In genomic region chr15:85789496-85789875, GRCh38 we compare ENCODE assay signal across 15 cellular contexts. TPM values are rescaled to one million over a fixed set of nuclear protein-coding genes. Genes with fewer than 3 reads are reported as not detected.
A peak's percentile ranks its signal among the peaks of the same experiment; 100 is the strongest.
DNase-seq lines count a peak whose midpoint lies in the region; ATAC-seq and TF ChIP-seq lines count a peak whose summit lies in the region.
"Had no signal": no experiment of that assay in that cellular context is flagged by ENCODE, and none has a peak within 500 bp of the region (broad histone marks: within the 10 kb centered on the region; RNA-seq: fewer than 3 reads in every experiment).

No MANE protein-coding gene starts in this region.

- peak overlapping the region in 2 of 3 donors; percentile 42 to 72 for H3K27ac Mint-ChIP-seq in CD4-positive, CD25-positive, alpha-beta regulatory T cell
- peak overlapping the region; percentile 66 for H3K27ac Mint-ChIP-seq in glutamatergic neuron (ENCODE audit: unreplicated experiment)
- H3K27ac Mint-ChIP-seq in effector memory CD8-positive, alpha-beta T cell: peak overlapping the region in 1 of 2 donors; percentile 35
- no peak overlapping the region for H3K27ac Mint-ChIP-seq in osteocyte (ENCODE audit: unreplicated experiment)

- CTCF ChIA-PET in RWPE1 (lab: Yijun Ruan, JAX): no interaction called here

- H3K27me3 Mint-ChIP-seq in CD4-positive, CD25-positive, alpha-beta regulatory T cell: no peaks in the 10 kb centered on the region
- H3K27me3 Mint-ChIP-seq in glutamatergic neuron (ENCODE audit: unreplicated experiment): peaks cover 5% of the 10 kb centered on the region
- no peaks in the 10 kb centered on the region for H3K27me3 Mint-ChIP-seq in effector memory CD8-positive, alpha-beta T cell
- no peaks in the 10 kb centered on the region for H3K27me3 Mint-ChIP-seq in osteocyte (ENCODE audit: unreplicated experiment)

- no peaks in the 10 kb centered on the region for H3K9me3 Mint-ChIP-seq in CD4-positive, CD25-positive, alpha-beta regulatory T cell
- H3K9me3 Mint-ChIP-seq in glutamatergic neuron (ENCODE audit: unreplicated experiment) (peaks cover 6% of the 10 kb centered on the region), osteocyte (ENCODE audit: unreplicated experiment) (no peaks in the 10 kb centered on the region)
- H3K9me3 Mint-ChIP-seq in effector memory CD8-positive, alpha-beta T cell: no peaks in the 10 kb centered on the region

- H3K9me3 ChIP-seq in CD4-positive, CD25-positive, alpha-beta regulatory T cell (ENCODE audit: control insufficient read depth in 2 of 2, low read length in 2 of 2): no peaks in the 10 kb centered on the region
- no peaks in the 10 kb centered on the region for H3K9me3 ChIP-seq in trophoblast cell (ENCODE audit: insufficient read depth, low read depth, low read length)
- H3K9me3 ChIP-seq in right lobe of liver: no peaks in the 10 kb centered on the region
- H3K9me3 ChIP-seq: SJCRH30 had no signal

- no peak overlapping the region for H3K14ac ChIP-seq in trophoblast cell (ENCODE audit: low read length)

- no CpG with 5 or more reads among the region's 7 CpGs for WGBS in trophoblast cell (ENCODE audit: extremely low coverage, insufficient coverage, insufficient read length)
- no CpG with 5 or more reads among the region's 7 CpGs for WGBS in right lobe of liver (ENCODE audit: insufficient coverage, low coverage, low lambda C conversion rate, missing lambda C conversion rate)

- H3K4me1 ChIP-seq in CD4-positive, CD25-positive, alpha-beta regulatory T cell (ENCODE audit: control insufficient read depth, insufficient read depth, low read length, poor library complexity, severe bottlenecking): peaks cover 35% of the 10 kb centered on the region
- H3K4me1 ChIP-seq in trophoblast cell (ENCODE audit: control insufficient read depth in 1 of 2, insufficient read depth in 2 of 2, low read length in 2 of 2) (peaks cover 22 to 33% of the 10 kb centered on the region in 2 experiments), right lobe of liver (peaks cover 0 to 35% (median 19%) of the 10 kb centered on the region in 4 donors)

- no peak for TF ChIP-seq CTCF in RWPE1 (conservative IDR thresholded peaks at IDR 0.05; ENCODE audit: low read depth)
- TF ChIP-seq CTCF in glutamatergic neuron (IDR thresholded peaks at IDR 0.05; ENCODE audit: partially characterized antibody, unreplicated experiment): no peak
- TF ChIP-seq CTCF in right lobe of liver (IDR thresholded peaks at IDR 0.05): no peak
- no peak for TF ChIP-seq CTCF in osteocyte (IDR thresholded peaks at IDR 0.05)

- peak overlapping the region in 1 of 4 donors; percentile 47 for H3K4me3 Mint-ChIP-seq in CD4-positive, CD25-positive, alpha-beta regulatory T cell
- peak overlapping the region; percentile 6 for H3K4me3 Mint-ChIP-seq in glutamatergic neuron (ENCODE audit: unreplicated experiment)
- H3K4me3 Mint-ChIP-seq in effector memory CD8-positive, alpha-beta T cell: no peak overlapping the region
- no peak overlapping the region for H3K4me3 Mint-ChIP-seq in osteocyte (ENCODE audit: unreplicated experiment)
- H3K4me3 Mint-ChIP-seq: CD14-positive monocyte had no signal

- H3K4me3 ChIP-seq in CD4-positive, CD25-positive, alpha-beta regulatory T cell (ENCODE audit: low read depth, low read length): no peak overlapping the region
- H3K4me3 ChIP-seq in trophoblast cell (ENCODE audit: low read depth, low read length) (no peak overlapping the region), right lobe of liver (no peak overlapping the region)
- H3K4me3 ChIP-seq: K562, SJCRH30 had no signal

- H2BK5ac ChIP-seq in trophoblast cell (ENCODE audit: low read depth, low read length, poor library complexity): no peak overlapping the region

- intact Hi-C loops in right lobe of liver (cut with DNase I): no loop called here

- H3K79me2 ChIP-seq in trophoblast cell (ENCODE audit: control insufficient read depth, insufficient read depth, low read length, poor library complexity): peaks cover 8% of the 10 kb centered on the region

- H3K4ac ChIP-seq in trophoblast cell (ENCODE audit: low read depth, low read length): no peak overlapping the region

- no peak for ATAC-seq in CD4-positive, CD25-positive, alpha-beta regulatory T cell (ENCODE audit: low read depth in 2 of 2)
- ATAC-seq in effector memory CD8-positive, alpha-beta T cell (replicated peaks): no peak
- no peak for ATAC-seq in right lobe of liver
- ATAC-seq: K562 had no signal

- peaks cover 3% of the 10 kb centered on the region for H3K36me3 Mint-ChIP-seq in CD4-positive, CD25-positive, alpha-beta regulatory T cell
- H3K36me3 Mint-ChIP-seq in glutamatergic neuron (ENCODE audit: unreplicated experiment) (no peaks in the 10 kb centered on the region), osteocyte (ENCODE audit: unreplicated experiment) (no peaks in the 10 kb centered on the region)
- peaks cover 6% of the 10 kb centered on the region for H3K36me3 Mint-ChIP-seq in effector memory CD8-positive, alpha-beta T cell (ENCODE audit: insufficient read depth)
- H3K36me3 Mint-ChIP-seq: CD14-positive monocyte had no signal

- no peaks in the 10 kb centered on the region for H3K27me3 ChIP-seq in CD4-positive, CD25-positive, alpha-beta regulatory T cell (ENCODE audit: control insufficient read depth, insufficient read depth, low read length)
- no peaks in the 10 kb centered on the region for H3K27me3 ChIP-seq in trophoblast cell (ENCODE audit: insufficient read depth, low read length)
- H3K27me3 ChIP-seq in right lobe of liver: no peaks in the 10 kb centered on the region
- H3K27me3 ChIP-seq: SJCRH30 had no signal

- no peak overlapping the region for H2BK12ac ChIP-seq in trophoblast cell (ENCODE audit: low read length)

- H3K27ac ChIP-seq in CD4-positive, CD25-positive, alpha-beta regulatory T cell (ENCODE audit: insufficient read depth, low read length, poor library complexity, severe bottlenecking): no peak overlapping the region
- H3K27ac ChIP-seq in RWPE1: peak overlapping the region; percentile 6
- no peak overlapping the region for H3K27ac ChIP-seq in trophoblast cell (ENCODE audit: low read depth, low read length)
- no peak overlapping the region for H3K27ac ChIP-seq in right lobe of liver
- H3K27ac ChIP-seq: SJCRH30 had no signal

- no peak for TF ChIP-seq POLR2A in right lobe of liver (IDR thresholded peaks at IDR 0.05)

- no peak overlapping the region for H4K8ac ChIP-seq in trophoblast cell (ENCODE audit: low read depth, low read length)

- H3K4me1 Mint-ChIP-seq in CD4-positive, CD25-positive, alpha-beta regulatory T cell: peaks cover 15 to 73% (median 46%) of the 10 kb centered on the region in 4 donors
- H3K4me1 Mint-ChIP-seq in glutamatergic neuron (ENCODE audit: low read depth, unreplicated experiment) (peaks cover 53% of the 10 kb centered on the region), osteocyte (ENCODE audit: unreplicated experiment) (peaks cover 35% of the 10 kb centered on the region)
- H3K4me1 Mint-ChIP-seq in effector memory CD8-positive, alpha-beta T cell (ENCODE audit: low read depth in 2 of 2): peaks cover 38 to 41% of the 10 kb centered on the region in 2 donors

- no peak overlapping the region for H2AFZ ChIP-seq in trophoblast cell (ENCODE audit: insufficient read depth, low read length, poor library complexity)

- POLR2A ChIA-PET in RWPE1 (lab: Yijun Ruan, JAX; ENCODE audit: low non-redundant PET): no interaction called here

- no peak overlapping the region for H4K12ac ChIP-seq in trophoblast cell (ENCODE audit: low read depth, low read length)

- H3K36me3 ChIP-seq in CD4-positive, CD25-positive, alpha-beta regulatory T cell (ENCODE audit: control insufficient read depth, insufficient read depth, low read length): no peaks in the 10 kb centered on the region
- no peaks in the 10 kb centered on the region for H3K36me3 ChIP-seq in trophoblast cell (ENCODE audit: control insufficient read depth in 1 of 2, insufficient read depth in 2 of 2, low read length in 2 of 2)
- H3K36me3 ChIP-seq in right lobe of liver: no peaks in the 10 kb centered on the region
- H3K36me3 ChIP-seq: SJCRH30 had no signal

- no peak overlapping the region for H3K4me2 ChIP-seq in trophoblast cell (ENCODE audit: low read length)

- H2AK5ac ChIP-seq in trophoblast cell (ENCODE audit: low read length): no peak overlapping the region

- no peak overlapping the region for H3K23ac ChIP-seq in trophoblast cell (ENCODE audit: low read length)

- H2BK120ac ChIP-seq in trophoblast cell (ENCODE audit: insufficient read depth, low read length, poor library complexity): no peak overlapping the region

- DNase-seq in CD4-positive, CD25-positive, alpha-beta regulatory T cell: no peak
- DNase-seq in RWPE1 (ENCODE audit: low spot score) (no peak), glutamatergic neuron (no peak), trophoblast cell (no peak), NCI-H82 treated with DMSO at 0.1 percent for 48 hours (lab: John Stamatoyannopoulos, UW; ENCODE audit: unreplicated experiment) (no peak), right lobe of liver (no peak), osteocyte (ENCODE audit: extremely low spot score, unreplicated experiment) (no peak)
- no peak for DNase-seq in effector memory CD8-positive, alpha-beta T cell
- DNase-seq: COR-L47, MV-4-11, NCI-H1417 treated with DMSO at 0.1 percent for 48 hours, NCI-H2171, SJCRH30 had no signal

- H3K79me1 ChIP-seq in trophoblast cell (ENCODE audit: low read length): peaks cover 11% of the 10 kb centered on the region

- no peak overlapping the region for H3K9ac ChIP-seq in trophoblast cell (ENCODE audit: low read length)

- peak overlapping the region; percentile 17 for H3K18ac ChIP-seq in trophoblast cell (ENCODE audit: low read length)

- H4K91ac ChIP-seq in trophoblast cell (ENCODE audit: low read depth, low read length): no peak overlapping the region

RNA-seq across cellular contexts. Expression of gene KLHL25, which starts 5.2 kb away (rescaled TPM):
- total RNA-seq in CD4-positive, CD25-positive, alpha-beta regulatory T cell: 8.8 TPM
- 1 to 10 TPM in 3 of 4 donors, under 1 TPM in 1; 0.76 to 2.7 (median 1.3) TPM for polyA plus RNA-seq in CD4-positive, CD25-positive, alpha-beta regulatory T cell
- total RNA-seq in glutamatergic neuron (ENCODE audit: unreplicated experiment) (45.1 TPM), right lobe of liver (10 to 100 TPM in 3 of 6 experiments, 1 to 10 TPM in 3; 5.8 to 21.7 (median 13.4) TPM), osteocyte (3.6 and 3.9 TPM in 2 replicates)
- polyA plus RNA-seq in trophoblast cell (2013): 3.9 and 4.1 TPM in 2 replicates
